8 cellular contexts compared by ENCODE assay signal in genomic region chr16:27237229-27238015, GRCh38. TPM values are rescaled to one million over a fixed set of nuclear protein-coding genes. Genes with fewer than 3 reads are reported as not detected.
DNase-seq lines count a peak whose midpoint lies in the region; ATAC-seq and TF ChIP-seq lines count a peak whose summit lies in the region.

No MANE protein-coding gene starts in this region.

- no peak overlapping the region for H3K4ac ChIP-seq in trophoblast cell (ENCODE audit: low read depth, low read length)

- H2BK5ac ChIP-seq in trophoblast cell (ENCODE audit: low read depth, low read length, poor library complexity) = no peak overlapping the region

- H3K36me3 ChIP-seq in heart left ventricle (peaks cover 0 to 21% (median 14%) of the 10 kb centered on the region in 9 donors), trophoblast cell (ENCODE audit: control insufficient read depth in 1 of 2, insufficient read depth in 2 of 2, low read length in 2 of 2) (no peaks in the 10 kb centered on the region), upper lobe of left lung (peaks cover 0 to 18% (median 8%) of the 10 kb centered on the region in 4 donors)

- no peak overlapping the region for H2BK120ac ChIP-seq in trophoblast cell (ENCODE audit: insufficient read depth, low read length, poor library complexity)

- H3K27ac Mint-ChIP-seq in dendritic cell treated with granulocyte-macrophage colony-stimulating factor and Interleukin-4, amounts not matched to agents 40 ng/mL and 50 ng/mL, for 4 days = peak overlapping the region; percentile 85

- no peaks in the 10 kb centered on the region for H3K9me3 Mint-ChIP-seq in dendritic cell treated with granulocyte-macrophage colony-stimulating factor and Interleukin-4, amounts not matched to agents 40 ng/mL and 50 ng/mL, for 4 days

- H3K4me1 ChIP-seq in heart left ventricle (peaks cover 2 to 76% (median 49%) of the 10 kb centered on the region in 12 donors), trophoblast cell (ENCODE audit: control insufficient read depth in 1 of 2, insufficient read depth in 2 of 2, low read length in 2 of 2) (peaks cover 13 to 19% of the 10 kb centered on the region in 2 experiments), upper lobe of left lung (peaks cover 69 to 83% (median 75%) of the 10 kb centered on the region in 4 donors)

- DNase-seq in heart left ventricle (peak in 2 of 5 donors; percentile 33 to 38), Right ventricle myocardium inferior (ENCODE audit: missing footprints) (no peak), trophoblast cell (peak in 1 of 2 donors; percentile 64), upper lobe of left lung (peak in 1 of 2 donors; percentile 58), NCI-H82 treated with DMSO at 0.1 percent for 48 hours (lab: John Stamatoyannopoulos, UW; ENCODE audit: unreplicated experiment) (no peak)
- DNase-seq in activated CD4-positive, alpha-beta T cell treated with anti-CD3 and anti-CD28 coated beads for 48 hours = peak; percentile 90

- peak overlapping the region; percentile 20 for H4K12ac ChIP-seq in trophoblast cell (ENCODE audit: low read depth, low read length)

- WGBS in heart left ventricle, 4 donors = 59 to 72% (median 65%) methylated on average over 21 to 22 of the region's 22 CpGs
- no CpG with 5 or more reads among the region's 22 CpGs for WGBS in trophoblast cell (ENCODE audit: extremely low coverage, insufficient coverage, insufficient read length)
- WGBS in upper lobe of left lung, 2 donors = 45 to 57% methylated on average over 21 to 22 of the region's 22 CpGs

- no peaks in the 10 kb centered on the region for H3K27me3 Mint-ChIP-seq in dendritic cell treated with granulocyte-macrophage colony-stimulating factor and Interleukin-4, amounts not matched to agents 40 ng/mL and 50 ng/mL, for 4 days

- no peak overlapping the region for H2AK5ac ChIP-seq in trophoblast cell (ENCODE audit: low read length)

- no peak overlapping the region for H2AFZ ChIP-seq in trophoblast cell (ENCODE audit: insufficient read depth, low read length, poor library complexity)

- intact Hi-C loops in heart left ventricle (cut with DNase I) (loop anchor here in 4 of 10 donors (5.0 to 10.0 kb wide), 3 partner anchors 75 to 130 kb away; partner anchors contain the start of gene IL4R (in 4 of the 4)), Right ventricle myocardium inferior (cut with DNase I) (no loop called here)
- intact Hi-C loops in dendritic cell treated with granulocyte-macrophage colony-stimulating factor and Interleukin-4, amounts not matched to agents 40 ng/mL and 50 ng/mL, for 4 days (cut with micrococcal nuclease) = loop anchor here (5.0 to 10.0 kb wide), 4 partner anchors 35 to 217 kb away; partner anchors contain the start of gene IL4R

- H3K14ac ChIP-seq in trophoblast cell (ENCODE audit: low read length) = peak overlapping the region; percentile 30

- no peak overlapping the region for H3K9ac ChIP-seq in trophoblast cell (ENCODE audit: low read length)

- H3K27me3 ChIP-seq in heart left ventricle (no peaks in the 10 kb centered on the region), trophoblast cell (ENCODE audit: insufficient read depth, low read length) (no peaks in the 10 kb centered on the region), upper lobe of left lung (no peaks in the 10 kb centered on the region)

- no peak overlapping the region for H4K91ac ChIP-seq in trophoblast cell (ENCODE audit: low read depth, low read length)

- ATAC-seq in heart left ventricle (peak in 2 of 4 donors; percentile 14 to 23), Right ventricle myocardium inferior (no peak), HG03442 (IDR thresholded peaks at IDR 0.05; ENCODE audit: unreplicated experiment) (peak; percentile 80), upper lobe of left lung (ENCODE audit: low FRiP score in 2 of 2) (peak; percentile 8 to 23)

- H3K79me2 ChIP-seq in trophoblast cell (ENCODE audit: control insufficient read depth, insufficient read depth, low read length, poor library complexity) = no peaks in the 10 kb centered on the region

- no peak overlapping the region for H3K18ac ChIP-seq in trophoblast cell (ENCODE audit: low read length)

- TF ChIP-seq CTCF in heart left ventricle (IDR thresholded peaks at IDR 0.05) = no peak
- no peak for TF ChIP-seq CTCF in upper lobe of left lung (IDR thresholded peaks at IDR 0.05)

- peaks cover 13% of the 10 kb centered on the region for H3K36me3 Mint-ChIP-seq in dendritic cell treated with granulocyte-macrophage colony-stimulating factor and Interleukin-4, amounts not matched to agents 40 ng/mL and 50 ng/mL, for 4 days (ENCODE audit: low read depth)

- H3K23ac ChIP-seq in trophoblast cell (ENCODE audit: low read length) = no peak overlapping the region

- H2BK12ac ChIP-seq in trophoblast cell (ENCODE audit: low read length) = peak overlapping the region; percentile 33

- H3K4me3 ChIP-seq in heart left ventricle (peak overlapping the region in 1 of 12 donors; percentile 23), trophoblast cell (ENCODE audit: low read depth, low read length) (no peak overlapping the region), upper lobe of left lung (peak overlapping the region in 1 of 4 donors; percentile 13)

- peaks cover 56% of the 10 kb centered on the region for H3K4me1 Mint-ChIP-seq in dendritic cell treated with granulocyte-macrophage colony-stimulating factor and Interleukin-4, amounts not matched to agents 40 ng/mL and 50 ng/mL, for 4 days (ENCODE audit: low read depth)

- peak overlapping the region; percentile 36 for H4K8ac ChIP-seq in trophoblast cell (ENCODE audit: low read depth, low read length)

- H3K9me3 ChIP-seq in heart left ventricle (no peaks in the 10 kb centered on the region), trophoblast cell (ENCODE audit: insufficient read depth, low read depth, low read length) (peaks cover 3% of the 10 kb centered on the region), upper lobe of left lung (no peaks in the 10 kb centered on the region)

- TF ChIP-seq POLR2A in heart left ventricle (IDR thresholded peaks at IDR 0.05) = no peak
- TF ChIP-seq POLR2A in upper lobe of left lung (IDR thresholded peaks at IDR 0.05) = no peak

- H3K79me1 ChIP-seq in trophoblast cell (ENCODE audit: low read length) = peaks cover 4% of the 10 kb centered on the region

- H3K4me2 ChIP-seq in trophoblast cell (ENCODE audit: low read length) = no peak overlapping the region

- peak overlapping the region; percentile 52 for H3K4me3 Mint-ChIP-seq in dendritic cell treated with granulocyte-macrophage colony-stimulating factor and Interleukin-4, amounts not matched to agents 40 ng/mL and 50 ng/mL, for 4 days

- H3K27ac ChIP-seq in heart left ventricle (peak overlapping the region in 11 of 12 donors; percentile 1 to 91 (median 30)), trophoblast cell (ENCODE audit: low read depth, low read length) (no peak overlapping the region), upper lobe of left lung (peak overlapping the region; percentile 83 to 95 (median 87))

- TF ChIP-seq EP300 in upper lobe of left lung (IDR thresholded peaks at IDR 0.05) = no peak

RNA-seq across cellular contexts. Expression of gene NSMCE1, which starts 31.1 kb away (rescaled TPM):
- total RNA-seq in heart left ventricle (10 to 100 TPM; 29.6 to 48.7 (median 36.8) TPM), Right ventricle myocardium inferior (35.8 TPM), upper lobe of left lung (10 to 100 TPM; 14.7 to 50.6 (median 31.0) TPM)
- 10 to 100 TPM; 38.2 to 40.1 TPM for polyA plus RNA-seq in heart left ventricle
- 20.6 and 21.6 TPM in 2 replicates for polyA plus RNA-seq in trophoblast cell (2013)

RNA-seq across cellular contexts. Expression of gene KDM8, which starts 34.1 kb away (rescaled TPM):
- total RNA-seq in heart left ventricle (1 to 10 TPM; 2.0 to 8.4 (median 3.5) TPM), Right ventricle myocardium inferior (3.5 TPM), upper lobe of left lung (10 to 100 TPM in 1 of 6 donors, 1 to 10 TPM in 5; 5.1 to 50.3 (median 6.2) TPM)
- polyA plus RNA-seq in heart left ventricle = 1 to 10 TPM; 1.4 to 3.9 TPM
- 1.7 and 1.8 TPM in 2 replicates for polyA plus RNA-seq in trophoblast cell (2013)
